ENCODE assay signal across 8 cellular contexts in genomic region chr4:142846105-142846728, GRCh38. TPM values are rescaled to one million over a fixed set of nuclear protein-coding genes. Genes with fewer than 3 reads are reported as not detected.
A peak's percentile ranks its signal among the peaks of the same experiment; 100 is the strongest.
DNase-seq lines count a peak whose midpoint lies in the region; ATAC-seq and TF ChIP-seq lines count a peak whose summit lies in the region.

TSS of gene INPP4B (minus strand) at chr4:142846301.

- POLR2A ChIA-PET in activated CD4-positive, alpha-beta T cell treated with anti-CD3 and anti-CD28 coated beads for 36 hours (lab: Charles Lee) = interaction anchor here (1.0 kb wide), 1 partner anchor 439 kb away, joined by 3 read pairs; no protein-coding TSS in a partner anchor

- DNase-seq in GM12865 (ENCODE audit: low read depth) = peak; percentile 33
- peak; percentile 11 for DNase-seq in Jurkat, Clone E6-1 (ENCODE audit: low read depth, low spot score)
- peak; percentile 79 for DNase-seq in activated CD4-positive, alpha-beta T cell treated with anti-CD3 and anti-CD28 coated beads for 36 hours
- peak; percentile 10 to 45 for DNase-seq in stimulated activated CD4-positive, alpha-beta T cell treated with anti-CD3 and anti-CD28 coated beads, Interleukin-15, amount 100 ng/mL, for 1 hour (ENCODE audit: low read depth in 1 of 2, low spot score in 1 of 2)
- no peak for DNase-seq in HuH-7 (ENCODE audit: low spot score)
- no peak for DNase-seq in OCI-M1 (lab: John Stamatoyannopoulos, UW)

- intact Hi-C loops in activated CD4-positive, alpha-beta T cell treated with anti-CD3 and anti-CD28 coated beads for 36 hours (cut with DNase I, micrococcal nuclease) = loop anchor here (1.0 to 10.0 kb wide), 13 partner anchors 29 to 1687 kb away; partner anchors contain the start of genes IL15 (in 1 of the 2) and USP38 (in 1 of the 2)

- H3K4me1 Mint-ChIP-seq in activated CD4-positive, alpha-beta T cell treated with anti-CD3 and anti-CD28 coated beads for 36 hours = peaks cover 20% of the 10 kb centered on the region

- peaks cover 6% of the 10 kb centered on the region for H3K27me3 Mint-ChIP-seq in activated CD4-positive, alpha-beta T cell treated with anti-CD3 and anti-CD28 coated beads for 36 hours

- CTCF ChIA-PET in activated CD4-positive, alpha-beta T cell treated with anti-CD3 and anti-CD28 coated beads for 36 hours (lab: Charles Lee) = interaction anchor here (0.6 to 1.9 kb wide), 9 partner anchors 29 to 1868 kb away, joined by 3 to 6 read pairs (median 3); no protein-coding TSS in a partner anchor

- H3K4me3 ChIP-seq in GM12865 (ENCODE audit: low read depth, low read length) = peak within 1 kb of the TSS; percentile 41
- peak within 1 kb of the TSS; percentile 43 for H3K4me3 ChIP-seq in Jurkat, Clone E6-1 (ENCODE audit: low read length)

- peak within 1 kb of the TSS; percentile 91 for H3K4me3 Mint-ChIP-seq in activated CD4-positive, alpha-beta T cell treated with anti-CD3 and anti-CD28 coated beads for 36 hours

- peak; percentile 60 for ATAC-seq in activated CD4-positive, alpha-beta T cell treated with anti-CD3 and anti-CD28 coated beads for 36 hours

- no peaks in the 10 kb centered on the region for H3K9me3 Mint-ChIP-seq in activated CD4-positive, alpha-beta T cell treated with anti-CD3 and anti-CD28 coated beads for 36 hours (ENCODE audit: low read depth)

- TF ChIP-seq CTCF in GM12865 (IDR thresholded peaks at IDR 0.05; ENCODE audit: insufficient read depth, low read depth, low read length, missing control alignments) = no peak

- peaks cover 9% of the 10 kb centered on the region for H3K27me3 ChIP-seq in layer of hippocampus (ENCODE audit: control insufficient read depth, insufficient read depth, low read length)

- H3K27ac ChIP-seq in cingulate gyrus (ENCODE audit: low read depth, low read length) (peak within 1 kb of the TSS; percentile 47), layer of hippocampus (ENCODE audit: low read depth, low read length) (peak within 1 kb of the TSS; percentile 56)

- no peaks in the 10 kb centered on the region for H3K36me3 Mint-ChIP-seq in activated CD4-positive, alpha-beta T cell treated with anti-CD3 and anti-CD28 coated beads for 36 hours (ENCODE audit: low read depth)

- peak within 1 kb of the TSS; percentile 85 for H3K27ac Mint-ChIP-seq in activated CD4-positive, alpha-beta T cell treated with anti-CD3 and anti-CD28 coated beads for 36 hours

RNA-seq across cellular contexts. Expression of gene INPP4B, which starts in this region (rescaled TPM):
- polyA plus RNA-seq in Jurkat, Clone E6-1 (2012; ENCODE audit: insufficient read depth, insufficient read length) = 1.2 TPM
- total RNA-seq in activated CD4-positive, alpha-beta T cell treated with anti-CD3 and anti-CD28 coated beads for 36 hours = 10 to 100 TPM; 66.6 to 70.7 TPM

Comparison
In these comparisons a context has a peak if more than half of its experiments do, and no peak if none do; other contexts are left out.
1. DNase-seq: peak in GM12865 (single experiment), Jurkat, Clone E6-1 (single experiment), activated CD4-positive, alpha-beta T cell treated with anti-CD3 and anti-CD28 coated beads for 36 hours (single experiment) and stimulated activated CD4-positive, alpha-beta T cell treated with anti-CD3 and anti-CD28 coated beads, Interleukin-15, amount 100 ng/mL, for 1 hour (2 of 2); none in HuH-7 (single experiment) and OCI-M1 (single experiment).